29 cellular contexts compared by ENCODE assay signal in the genomic region with DNA sequence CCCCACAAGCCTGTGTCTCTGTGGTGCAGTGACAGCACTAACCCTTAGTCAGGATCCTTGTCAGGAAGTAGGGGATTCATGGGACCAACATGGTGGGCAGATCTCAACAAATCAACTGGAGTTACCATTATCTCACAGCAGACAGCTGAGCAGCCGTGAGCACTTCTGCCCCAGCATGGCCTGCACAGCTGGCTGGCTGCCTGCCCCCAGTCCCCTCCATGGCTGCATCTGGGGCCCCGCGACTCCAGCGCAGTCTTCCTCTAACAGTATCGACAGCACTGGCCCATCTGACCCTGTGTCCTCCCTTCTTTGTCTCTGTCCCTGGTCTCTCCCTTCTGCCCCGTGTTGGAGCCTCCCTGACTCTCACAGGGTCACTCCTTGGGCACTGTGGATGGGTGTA.
"Had no signal": no experiment of that assay in that cellular context is flagged by ENCODE, and none has a peak within 500 bp of the region (broad histone marks: within the 10 kb centered on the region; RNA-seq: fewer than 3 reads in every experiment).

No MANE protein-coding gene starts in this region.

- ATAC-seq: activated CD4-positive, alpha-beta T cell treated with anti-CD3 and anti-CD28 coated beads for 36 hours; activated T-helper 17 cell treated with anti-CD3 and anti-CD28 coated beads, Interleukin-2, amount 50 U/mL, for 72 hours; Panc1; Right ventricle myocardium inferior; T-cell had no signal

- H3K27me3 ChIP-seq: adrenal gland had no signal

- H3K27ac ChIP-seq: adrenal gland, SK-N-MC, VCaP had no signal

- DNase-seq: activated CD4-positive, alpha-beta memory T cell treated with anti-CD3 and anti-CD28 coated beads, Interleukin-2, amount 10 ng/mL, durations not matched to agents 7 days and 5 days; activated CD4-positive, alpha-beta T cell treated with anti-CD3 and anti-CD28 coated beads for 36 hours; activated CD4-positive, alpha-beta T cell treated with anti-CD3 and anti-CD28 coated beads, Interleukin-2, amount 50 U/mL, for 1 hour; activated naive CD4-positive, alpha-beta T cell treated with anti-CD3 and anti-CD28 coated beads, Interleukin-2, amount 50 U/mL, for 16 hours; activated naive CD8-positive, alpha-beta T cell treated with anti-CD3 and anti-CD28 coated beads, Interleukin-2, amount 10 ng/mL, durations not matched to agents 7 days and 5 days; activated T-cell treated with anti-CD3 and anti-CD28 coated beads for 4 hours; activated T-cell treated with anti-CD3 and anti-CD28 coated beads, Interleukin-2, amount 50 U/mL, for 48 hours; adrenal gland; anterior cingulate cortex; cerebellar nuclear complex; NCI-H1092; NCI-H1417 treated with DMSO at 0.1 percent for 48 hours; NCI-H1694; NCI-H2029; NCI-H2107; NCI-H345; NCI-H510A treated with DMSO at 0.1 percent for 48 hours; NCI-H69; NK-92 treated with Interleukin-12 subunit alpha and Interleukin-12 subunit beta, amount 100 ng/mL, for 24 hours; OCI-M1; RPMI8226; T-cell; T-helper 2 cell; T1000 had no signal

- H3K9me3 ChIP-seq: adrenal gland had no signal

- H3K36me3 ChIP-seq: adrenal gland had no signal

- H3K4me3 ChIP-seq: adrenal gland, SK-N-MC had no signal
